In genomic region chr1:59438058-59438560, GRCh38 we compare ENCODE assay signal across 23 cellular contexts.
"Had no signal": no experiment of that assay in that cellular context is flagged by ENCODE, and none has a peak within 500 bp of the region (broad histone marks: within the 10 kb centered on the region; RNA-seq: fewer than 3 reads in every experiment).

No MANE protein-coding gene starts in this region.

- H3K27ac ChIP-seq: cardiac muscle cell, epithelial cell of prostate, foreskin keratinocyte, neutrophil, pancreas, spleen, VCaP had no signal

- H3K9me3 ChIP-seq: mucosa of descending colon, neutrophil, pancreas, spleen had no signal

- H3K27me3 Mint-ChIP-seq: activated naive CD8-positive, alpha-beta T cell; naive thymus-derived CD4-positive, alpha-beta T cell; stimulated activated memory B cell treated with anti-CD40 and anti-IgM and Interleukin-4, amounts not matched to agents 10 μg/mL and 1 μg/mL and 100 μg/mL, for 72 hours had no signal

- H3K36me3 ChIP-seq: cardiac muscle cell, neutrophil, pancreas, spleen had no signal

- H3K27me3 ChIP-seq: cardiac muscle cell, foreskin keratinocyte, neutrophil, pancreas, spleen had no signal

- H3K27ac Mint-ChIP-seq: activated naive CD8-positive, alpha-beta T cell; activated T-cell treated with anti-CD3 and anti-CD28 coated beads, Interleukin-2, amount 50 U/mL, for 72 hours; endodermal cell; naive thymus-derived CD4-positive, alpha-beta T cell; stimulated activated memory B cell treated with anti-CD40 and anti-IgM and Interleukin-4, amounts not matched to agents 10 μg/mL and 1 μg/mL and 100 μg/mL, for 72 hours had no signal

- DNase-seq: activated CD4-positive, alpha-beta T cell treated with anti-CD3 and anti-CD28 coated beads, Interleukin-2, amount 50 U/mL, for 1 hour; activated CD4-positive, CD25-positive, alpha-beta regulatory T cell treated with anti-CD3 and anti-CD28 coated beads, Interleukin-2, amount 50 U/mL, for 72 hours; activated CD8-positive, alpha-beta memory T cell treated with anti-CD3 and anti-CD28 coated beads, Interleukin-2, amount 50 U/mL, for 48 hours; activated T-cell treated with anti-CD3 and anti-CD28 coated beads, Interleukin-2, amount 50 U/mL, for 72 hours; endodermal cell; foreskin keratinocyte; hippocampal formation; left cardiac atrium; mammary epithelial cell; mucosa of descending colon; naive thymus-derived CD4-positive, alpha-beta T cell; pancreas; spleen; stimulated activated CD4-positive, alpha-beta T cell treated with anti-CD3 and anti-CD28 coated beads, Interleukin-4, amount 100 ng/mL, for 4 hours; SW 1271; T-helper 2 cell had no signal

- H3K9me3 Mint-ChIP-seq: activated T-cell treated with anti-CD3 and anti-CD28 coated beads, Interleukin-2, amount 50 U/mL, for 72 hours; endodermal cell; stimulated activated memory B cell treated with anti-CD40 and anti-IgM and Interleukin-4, amounts not matched to agents 10 μg/mL and 1 μg/mL and 100 μg/mL, for 72 hours had no signal

- ATAC-seq: foreskin keratinocyte; left cardiac atrium; mucosa of descending colon; naive thymus-derived CD4-positive, alpha-beta T cell; pancreas; sciatic nerve; stimulated activated memory B cell treated with anti-CD40 and anti-IgM and Interleukin-4, amounts not matched to agents 10 μg/mL and 1 μg/mL and 100 μg/mL, for 72 hours had no signal

- H3K4me3 Mint-ChIP-seq: activated naive CD8-positive, alpha-beta T cell; activated T-cell treated with anti-CD3 and anti-CD28 coated beads, Interleukin-2, amount 50 U/mL, for 72 hours; endodermal cell; naive thymus-derived CD4-positive, alpha-beta T cell; stimulated activated memory B cell treated with anti-CD40 and anti-IgM and Interleukin-4, amounts not matched to agents 10 μg/mL and 1 μg/mL and 100 μg/mL, for 72 hours had no signal

- H3K4me3 ChIP-seq: cardiac muscle cell, mucosa of descending colon, pancreas, spleen had no signal
